Comparison of ENCODE assay signal across 18 cellular contexts in the genomic region with DNA sequence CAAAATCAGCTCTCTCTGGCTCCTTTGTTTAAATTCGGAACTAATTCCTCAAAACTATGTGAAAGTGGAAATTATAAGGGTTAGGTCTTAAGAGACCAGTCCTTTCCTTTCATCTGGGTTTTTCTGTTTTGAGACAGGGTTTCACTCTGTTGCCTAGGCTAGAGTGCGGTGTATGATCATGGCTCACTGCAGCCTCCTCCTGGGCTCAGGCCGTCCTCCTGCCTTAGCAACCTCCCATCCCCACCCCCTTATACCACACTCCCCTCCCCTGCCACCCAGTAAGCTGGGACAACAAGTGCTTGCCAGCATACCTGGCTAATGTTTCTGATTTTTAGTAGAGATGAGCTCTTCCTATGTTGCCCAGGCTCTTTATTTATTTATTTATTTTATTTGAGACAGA. TPM values are rescaled to one million over a fixed set of nuclear protein-coding genes. Genes with fewer than 3 reads are reported as not detected.
A peak's percentile ranks its signal among the peaks of the same experiment; 100 is the strongest.
DNase-seq lines count a peak whose midpoint lies in the region; ATAC-seq, FAIRE-seq and TF ChIP-seq lines count a peak whose summit lies in the region.
"Had no signal": no experiment of that assay in that cellular context is flagged by ENCODE, and none has a peak within 500 bp of the region (broad histone marks: within the 10 kb centered on the region; RNA-seq: fewer than 3 reads in every experiment).

No MANE protein-coding gene starts in this region.

- H3K9me2 ChIP-seq in HCT116 (ENCODE audit: insufficient read depth), result no peaks in the 10 kb centered on the region

- RAD21 ChIA-PET in HCT116 (lab: Charles Lee; ENCODE audit: low non-redundant PET in 1 of 2, low total read pairs in 2 of 2, uncharacterized antibody in 2 of 2, unreplicated experiment in 2 of 2), result no interaction called here

- in situ Hi-C loops in K562 (cut with MboI) (no loop called here), GM13976 (cut with MboI; ENCODE audit: low sequenced_read_pairs, unreplicated experiment) (no loop called here)

- no peak overlapping the region for H3K4me3 Mint-ChIP-seq in CD14-positive monocyte
- H3K4me3 Mint-ChIP-seq: CD4-positive, alpha-beta T cell; CD8-positive, alpha-beta memory T cell; GM23338; H9; HFFc6 had no signal

- H3K9ac ChIP-seq in HCT116 (ENCODE audit: low read length) (no peak overlapping the region), K562 (ENCODE audit: insufficient read depth in 1 of 2, low read depth in 2 of 2, low read length in 2 of 2) (no peak overlapping the region)

- WGBS in K562 (ENCODE audit: insufficient coverage, low coverage, missing lambda C conversion rate), result 22% methylated on average over 3 of the region's 3 CpGs

- CTCF ChIA-PET in HCT116 (lab: Charles Lee), result interaction anchor here (0.7 kb wide), 1 partner anchor 15 kb away, joined by 4 read pairs; no protein-coding TSS in a partner anchor
- CTCF ChIA-PET in K562 (lab: Yijun Ruan, JAX; ENCODE audit: low intra/inter-chr PET ratio), result no interaction called here

- H3K27me3 ChIP-seq in HCT116 (ENCODE audit: insufficient read depth, low read length) (no peaks in the 10 kb centered on the region), K562 (ENCODE audit: control insufficient read depth in 2 of 2, insufficient read depth in 2 of 2, low read length in 2 of 2) (peaks cover 4 to 7% of the 10 kb centered on the region in 2 experiments; a peak in 3 of 5 replicates)

- TF ChIP-seq RAD21 in HCT116 (IDR thresholded peaks at IDR 0.05; ENCODE audit: low read depth) (no peak), K562 (CRISPR knock-in tag; conservative IDR thresholded peaks at IDR 0.05 in 1 of 2, IDR thresholded peaks at IDR 0.05 in 1 of 2) (no peak)

- peak overlapping the region; percentile 57 to 91 (median 84) for H3K27ac Mint-ChIP-seq in CD14-positive monocyte
- H3K27ac Mint-ChIP-seq: CD4-positive, alpha-beta T cell; CD8-positive, alpha-beta memory T cell; GM23338; H9; HFFc6 had no signal

- H2AFZ ChIP-seq in HCT116 (ENCODE audit: low read depth, low read length, poor library complexity, severe bottlenecking) (no peak overlapping the region), K562 (ENCODE audit: low read depth, low read length) (no peak overlapping the region)
- H2AFZ ChIP-seq: GM23338 had no signal

- intact Hi-C loops in CD14-positive monocyte (cut with micrococcal nuclease) (no loop called here), HCT116 (cut with micrococcal nuclease) (no loop called here), K562 (cut with micrococcal nuclease) (no loop called here)

- H3K9me3 ChIP-seq in HCT116 (ENCODE audit: control insufficient read depth in 1 of 2, insufficient read depth in 1 of 2, low read depth in 1 of 2, low read length in 2 of 2) (no peaks in the 10 kb centered on the region), K562 (replicated peaks; ENCODE audit: control insufficient read depth, insufficient read depth, low read depth, low read length) (no peaks in the 10 kb centered on the region)

- H3K27me3 Mint-ChIP-seq in CD14-positive monocyte (ENCODE audit: low read depth in 3 of 3), result no peaks in the 10 kb centered on the region

- H3K4me1 ChIP-seq in HCT116 (ENCODE audit: control insufficient read depth in 1 of 2, insufficient read depth in 2 of 2, low read length in 2 of 2) (no peaks in the 10 kb centered on the region), K562 (replicated peaks in 1 of 2; ENCODE audit: control insufficient read depth in 2 of 2, insufficient read depth in 2 of 2, low read length in 2 of 2) (peaks cover 0 to 7% of the 10 kb centered on the region in 2 experiments; a peak in 2 of 5 replicates)

- no peak for DNase-seq in CD14-positive monocyte (ENCODE audit: low spot score)
- DNase-seq in HCT116 (ENCODE audit: low read depth, low spot score), result no peak
- no peak for DNase-seq in K562 (ENCODE audit: extremely low read depth in 1 of 4, low spot score in 3 of 4)
- no peak for DNase-seq in cerebellum (ENCODE audit: low spot score)
- no peak for DNase-seq in NCI-H1417 treated with DMSO at 0.1 percent for 48 hours (lab: John Stamatoyannopoulos, UW)
- DNase-seq in GM13976 (ENCODE audit: low spot score), result no peak
- DNase-seq: CD4-positive, alpha-beta T cell; CD8-positive, alpha-beta memory T cell; DMS 273 treated with DMSO at 0.1 percent for 48 hours; DMS79; GF-D8; H9; HFFc6 had no signal

- H3K4me1 Mint-ChIP-seq in CD14-positive monocyte, result peaks cover 53% of the 10 kb centered on the region
- H3K4me1 Mint-ChIP-seq: CD8-positive, alpha-beta memory T cell; GM23338; H9 had no signal

- no peak for TF ChIP-seq CTCF in CD14-positive monocyte (IDR thresholded peaks at IDR 0.05)
- TF ChIP-seq CTCF in HCT116 (IDR thresholded peaks at IDR 0.05 in 2 of 3, conservative IDR thresholded peaks at IDR 0.05 in 1 of 3; ENCODE audit: borderline replicate concordance in 1 of 3, insufficient read depth in 1 of 3, low read depth in 2 of 3, low read length in 2 of 3), result no peak
- no peak for TF ChIP-seq CTCF in K562 (IDR thresholded peaks at IDR 0.05 in 2 of 3, conservative IDR thresholded peaks at IDR 0.05 in 1 of 3; ENCODE audit: insufficient read depth in 2 of 3, low read depth in 1 of 3, low read length in 3 of 3)
- TF ChIP-seq CTCF in GM13976 (IDR thresholded peaks at IDR 0.05; ENCODE audit: borderline replicate concordance, control extremely low read depth, extremely low read depth, insufficient read depth, missing control alignments), result no peak

- TF ChIP-seq EP300 in K562 (IDR thresholded peaks at IDR 0.05; ENCODE audit: low read length), result no peak

- ATAC-seq in HCT116 (peak; percentile 70), K562 (peak; percentile 58; the same call in 2 of the 3 replicates)
- ATAC-seq: GM23338 had no signal

- H3K36me3 ChIP-seq in HCT116 (ENCODE audit: control insufficient read depth in 1 of 2, insufficient read depth in 2 of 2, low read length in 2 of 2) (no peaks in the 10 kb centered on the region), K562 (ENCODE audit: control insufficient read depth, insufficient read depth, low read length) (no peaks in the 10 kb centered on the region)

- H3K79me2 ChIP-seq in HCT116 (ENCODE audit: insufficient read depth, low read length) (no peaks in the 10 kb centered on the region), K562 (ENCODE audit: control insufficient read depth, insufficient read depth, low read length) (no peaks in the 10 kb centered on the region)

- no peak overlapping the region for H3K4me2 ChIP-seq in HCT116 (ENCODE audit: low read length)
- H3K4me2 ChIP-seq in K562 (ENCODE audit: insufficient read depth, low read length), result no peak overlapping the region
- H3K4me2 ChIP-seq: GM23338 had no signal

- H3K4me3 ChIP-seq in HCT116 (replicated peaks in 1 of 2; ENCODE audit: low read depth in 1 of 2, low read length in 2 of 2) (no peak overlapping the region), K562 (no peak overlapping the region)
- H3K4me3 ChIP-seq: GM23338 had no signal

- BruUV-seq in HCT116 (replicated peaks; lab: Mats Ljungman, UMichigan), result no TSS peak
- no TSS peak for BruUV-seq in K562 (replicated peaks; lab: Mats Ljungman, UMichigan)

- no peak overlapping the region for H3K27ac ChIP-seq in HCT116 (ENCODE audit: low read depth, low read length)
- no peak overlapping the region for H3K27ac ChIP-seq in K562 (ENCODE audit: extremely low read depth, low read depth, low read length)
- H3K27ac ChIP-seq: C4-2B had no signal

- H3K9me1 ChIP-seq in K562 (ENCODE audit: control insufficient read depth, insufficient read depth, low read length), result no peaks in the 10 kb centered on the region

- TF ChIP-seq POLR2A in HCT116 (IDR thresholded peaks at IDR 0.05; ENCODE audit: borderline replicate concordance, extremely low read depth, insufficient read depth, insufficient read length) (no peak), K562 (conservative IDR thresholded peaks at IDR 0.05) (no peak)

- H4K20me1 ChIP-seq in HCT116 (ENCODE audit: insufficient read depth), result no peaks in the 10 kb centered on the region
- no peaks in the 10 kb centered on the region for H4K20me1 ChIP-seq in K562 (replicated peaks; ENCODE audit: control insufficient read depth, insufficient read depth, low read length)

- FAIRE-seq in K562 (lab: Jason Lieb, UNC), result no peak
- FAIRE-seq: D721Med, GM12892, GM19239 had no signal

- H3K36me3 Mint-ChIP-seq in CD14-positive monocyte, result no peaks in the 10 kb centered on the region
- H3K36me3 Mint-ChIP-seq: CD8-positive, alpha-beta memory T cell had no signal

- no peaks in the 10 kb centered on the region for H3K9me3 Mint-ChIP-seq in CD14-positive monocyte
- H3K9me3 Mint-ChIP-seq: CD4-positive, alpha-beta T cell; GM23338; H9; HFFc6 had no signal

- POLR2A ChIA-PET in HCT116 (lab: Charles Lee) (no interaction called here), K562 (lab: Yijun Ruan, JAX) (interaction anchor here (0.8 to 1.4 kb wide), 4 partner anchors 10 to 40 kb away, joined by 3 to 4 read pairs (median 3); no protein-coding TSS in a partner anchor)

TF ChIP-seq in HCT116, 20 proteins besides CTCF, POLR2A, EP300 and RAD21 (continues in another document):
- no peak for TF ChIP-seq ATF3 (IDR thresholded peaks at IDR 0.05)

TF ChIP-seq in K562, 482 proteins besides CTCF, POLR2A, EP300 and RAD21 (continues in another document):
- TF ChIP-seq MEF2D (tag; conservative IDR thresholded peaks at IDR 0.05; ENCODE audit: low read depth), result no peak
- no peak for TF ChIP-seq FIP1L1 (IDR thresholded peaks at IDR 0.05; ENCODE audit: low read depth, low read length, poor library complexity, severe bottlenecking)
- no peak for TF ChIP-seq ZNF239 (CRISPR knock-in tag; IDR thresholded peaks at IDR 0.05)

RNA-seq across cellular contexts. Expression of gene SSR1, which starts 12.8 kb away (rescaled TPM):
- polyA plus RNA-seq in CD14-positive monocyte (100 to 1,000 TPM; 251 to 302 TPM), K562 (2011; rRNA removed) (176 and 197 TPM in 2 replicates), K562 (2014; fragmentation: Illumina TruSeq; extraction: Trizol) (144 and 167 TPM in 2 replicates), K562 (2014; fragmentation: Nextera tagmentation; extraction: Ambion mirVana) (100 to 1,000 TPM; 212 to 220 TPM), K562 (2014; rRNA removed) (107 and 110 TPM in 2 replicates)
- total RNA-seq in HCT116 (2021; ENCODE audit: unreplicated experiment) (127 TPM), K562 (2014; rRNA removed) (75.7 and 87.7 TPM in 2 replicates), K562 (2014; rRNA removed; fragmentation: Illumina TruSeq; extraction: Trizol) (129 and 148 TPM in 2 replicates), K562 (2015; rRNA removed; fragmentation: Illumina TruSeq; extraction: Trizol) (94.0 and 97.4 TPM in 2 replicates), K562 (2021) (144 and 147 TPM in 2 replicates), cerebellum (40.9 TPM)
- 85.0 and 88.0 TPM in 2 replicates for polyA plus RNA-seq in HCT116 (2012)
- total RNA-seq in K562 (2011; cell fraction: chromatin; rRNA removed; ENCODE audit: low replicate concordance), result 114 and 205 TPM in 2 replicates
- total RNA-seq in K562 (2011; cell fraction: nucleolus; rRNA removed), result 79.2 and 86.9 TPM in 2 replicates
- 142 and 219 TPM in 2 replicates for total RNA-seq in K562 (2011; cell fraction: nucleoplasm; rRNA removed)
- 34.5 and 75.0 TPM in 2 replicates for polyA plus RNA-seq in K562 (2011; cell fraction: cytosol; rRNA removed)
- polyA plus RNA-seq in K562 (2011; cell fraction: nucleus; rRNA removed), result 38.8 and 65.1 TPM in 2 replicates
- 157 and 163 TPM in 2 replicates for polyA plus RNA-seq in K562 (2012)
- polyA minus RNA-seq in K562 (2011; rRNA and poly(A)+ RNA removed), result 241 and 283 TPM in 2 replicates
- 83.5 and 101 TPM in 2 replicates for polyA minus RNA-seq in K562 (2011; cell fraction: cytosol; rRNA and poly(A)+ RNA removed)
- polyA minus RNA-seq in K562 (2011; cell fraction: nucleus; rRNA and poly(A)+ RNA removed), result 13.6 and 24.5 TPM in 2 replicates
